20 cellular contexts compared by ENCODE assay signal in the genomic region with DNA sequence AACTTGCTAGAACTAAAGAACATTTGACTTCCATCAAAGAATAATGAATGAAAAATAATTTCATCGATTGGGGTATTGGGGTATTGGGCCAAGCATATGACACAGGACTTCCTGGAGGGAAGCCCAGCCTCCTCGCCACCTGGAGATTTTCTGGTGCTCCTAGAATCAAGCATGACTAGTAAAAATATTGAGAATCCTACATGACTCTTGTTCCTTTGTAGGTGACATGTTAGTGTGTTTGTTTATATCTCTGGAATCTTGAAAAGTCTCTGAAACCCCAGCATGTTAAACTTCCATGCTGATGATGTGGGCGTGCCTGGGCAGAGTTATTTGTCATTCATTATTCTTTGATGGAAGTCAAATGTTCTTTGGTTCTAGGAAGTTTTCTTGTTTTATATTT.
"Had no signal": no experiment of that assay in that cellular context is flagged by ENCODE, and none has a peak within 500 bp of the region (broad histone marks: within the 10 kb centered on the region; RNA-seq: fewer than 3 reads in every experiment).

No MANE protein-coding gene starts in this region.

- FAIRE-seq: islet of Langerhans had no signal

- H3K27ac ChIP-seq: colonic mucosa, gastrocnemius medialis, sigmoid colon, skin epidermis, suprapubic skin, upper lobe of left lung, vagina had no signal

- H3K4me3 ChIP-seq: colonic mucosa, gastrocnemius medialis, heart right ventricle, sigmoid colon, skin epidermis, suprapubic skin, thyroid gland, upper lobe of left lung, vagina had no signal

- H3K4me1 Mint-ChIP-seq: mesothelial cell of epicardium, natural killer cell, neural crest cell had no signal

- H3K4me3 Mint-ChIP-seq: mesothelial cell of epicardium, natural killer cell, neural crest cell had no signal

- DNase-seq: colonic mucosa; effector CD4-positive, alpha-beta T cell; gastrocnemius medialis; heart right ventricle; hypothalamus; kidney glomerular epithelial cell; natural killer cell; posterior cingulate gyrus; sigmoid colon; stimulated activated CD4-positive, alpha-beta T cell treated with anti-CD3 and anti-CD28 coated beads, Interleukin-2, amount 100 ng/mL, for 48 hours; stimulated activated naive CD4-positive, alpha-beta T cell treated with Interleukin-2 at 50 U/mL for 16 hours; thyroid gland; upper lobe of left lung had no signal

- H3K27me3 ChIP-seq: colonic mucosa, gastrocnemius medialis, suprapubic skin, thyroid gland, upper lobe of left lung, vagina had no signal

- H3K36me3 Mint-ChIP-seq: mesothelial cell of epicardium, natural killer cell had no signal

- H3K4me1 ChIP-seq: colonic mucosa, gastrocnemius medialis, sigmoid colon, thyroid gland had no signal

- H3K9me3 Mint-ChIP-seq: natural killer cell had no signal

- H3K27ac Mint-ChIP-seq: mesothelial cell of epicardium, natural killer cell had no signal

- H3K9me3 ChIP-seq: colonic mucosa, gastrocnemius medialis, suprapubic skin, thyroid gland, upper lobe of left lung, vagina had no signal

- H3K36me3 ChIP-seq: colonic mucosa, gastrocnemius medialis, heart right ventricle, sigmoid colon, suprapubic skin, thyroid gland, upper lobe of left lung, vagina had no signal

- ATAC-seq: esophagus mucosa, gastrocnemius medialis, heart right ventricle, natural killer cell had no signal
